25 cellular contexts compared by ENCODE assay signal in genomic region chr10:3606309-3606708, GRCh38.
"Had no signal": no experiment of that assay in that cellular context is flagged by ENCODE, and none has a peak within 500 bp of the region (broad histone marks: within the 10 kb centered on the region; RNA-seq: fewer than 3 reads in every experiment).

No MANE protein-coding gene starts in this region.

- ATAC-seq: effector memory CD8-positive, alpha-beta T cell; gastroesophageal sphincter; right cardiac atrium; SK-N-SH treated with all-trans-retinoic acid at 6 μM for 48 hours had no signal

- DNase-seq: activated B cell treated with CpG ODN at 0.5 μM for 24 hours; activated CD4-positive, alpha-beta T cell treated with anti-CD3 and anti-CD28 coated beads for 48 hours; activated CD8-positive, alpha-beta memory T cell treated with anti-CD3 and anti-CD28 coated beads, Interleukin-2, amount 50 U/mL, for 4 hours; activated gamma-delta T cell; amygdala; caudate nucleus; cortex of kidney; effector memory CD8-positive, alpha-beta T cell; islet precursor cell; left ventricle myocardium inferior; mesendoderm; posterior cingulate gyrus; right cardiac atrium; SJCRH30; stimulated activated CD4-positive, alpha-beta T cell treated with anti-CD3 and anti-CD28 coated beads, Interleukin-15, amount 100 ng/mL, for 24 hours; stimulated activated CD4-positive, alpha-beta T cell treated with anti-CD3 and anti-CD28 coated beads, Interleukin-2, amount 100 ng/mL, for 24 hours; stimulated activated naive CD4-positive, alpha-beta T cell treated with Interleukin-2 at 50 U/mL for 16 hours; substantia nigra; uterus had no signal

- H3K4me1 Mint-ChIP-seq: activated B cell treated with CpG ODN at 0.5 μM for 24 hours, nephron had no signal

- H3K27ac Mint-ChIP-seq: activated B cell treated with CpG ODN at 0.5 μM for 24 hours; effector memory CD8-positive, alpha-beta T cell; nephron; T-helper 2 cell treated with Interferon-gamma antibody and Interleukin-4, amounts not matched to agents 5 μg/mL and 100 μg/mL, for 36 hours; type B pancreatic cell had no signal

- H3K27me3 Mint-ChIP-seq: activated B cell treated with CpG ODN at 0.5 μM for 24 hours had no signal

- H3K4me3 Mint-ChIP-seq: activated B cell treated with CpG ODN at 0.5 μM for 24 hours; activated T-helper 1 cell treated with anti-CD3 and anti-CD28 coated beads, Interleukin-12 subunit alpha, Interleukin-12 subunit beta, Interleukin-2, Interleukin-4 antibody, amounts not matched to agents 30 ng/mL and 10 ng/mL and 1 ng/mL, durations not matched to agents 14 hours and 24 hours and 36 hours; effector memory CD8-positive, alpha-beta T cell; nephron; T-helper 2 cell treated with Interferon-gamma antibody and Interleukin-4, amounts not matched to agents 5 μg/mL and 100 μg/mL, for 36 hours; type B pancreatic cell had no signal
